ENCODE assay signal across 8 cellular contexts in the genomic region with DNA sequence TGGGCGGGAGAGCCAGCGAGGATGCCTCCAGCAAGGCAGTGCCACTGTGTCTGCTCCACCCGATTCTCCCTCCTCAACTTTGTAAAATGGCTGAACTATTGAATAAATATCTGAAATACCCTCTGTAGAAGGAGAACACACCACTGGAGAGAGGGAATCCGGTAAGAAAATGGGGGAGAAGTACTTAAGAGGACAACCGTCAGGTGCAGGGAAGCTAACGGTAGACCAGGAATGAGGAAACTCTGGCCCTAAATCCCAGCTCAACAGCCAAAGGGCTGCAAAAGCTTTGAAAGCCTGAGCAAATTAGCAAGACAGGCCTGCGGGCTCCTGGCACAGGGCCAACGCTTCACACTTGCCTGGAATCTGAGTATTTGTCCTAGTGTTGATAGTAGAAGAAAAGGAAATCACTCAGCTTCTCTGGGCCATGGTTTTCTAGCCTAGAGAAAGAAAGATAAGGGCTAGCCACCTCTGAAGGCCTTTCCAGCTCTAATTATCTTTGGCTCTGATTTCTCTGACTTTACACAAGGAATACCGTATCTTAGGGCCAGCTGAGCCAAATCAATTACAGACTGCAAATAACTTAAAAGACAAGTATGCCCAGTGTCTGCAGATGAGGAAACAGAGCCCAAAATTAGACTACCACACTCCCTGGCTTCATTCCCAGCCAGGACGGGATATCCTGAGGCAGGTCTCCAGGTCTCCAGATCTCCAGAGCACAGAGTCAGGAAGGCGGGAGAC.
DNase-seq lines count a peak whose midpoint lies in the region; ATAC-seq and TF ChIP-seq lines count a peak whose summit lies in the region.

No MANE protein-coding gene starts in this region.

- H3K9me3 ChIP-seq in thoracic aorta, result no peaks in the 10 kb centered on the region

- peaks cover 68 to 88% of the 10 kb centered on the region in 2 donors for H3K4me1 Mint-ChIP-seq in effector memory CD8-positive, alpha-beta T cell (ENCODE audit: low read depth in 2 of 2)

- DNase-seq in Ammon's horn (ENCODE audit: low spot score), result peak; percentile 52
- peak; percentile 81 to 93 (median 91) for DNase-seq in NCI-H1417 (lab: John Stamatoyannopoulos, UW)
- peak; percentile 38 for DNase-seq in amniotic epithelial cell (ENCODE audit: low read depth)
- DNase-seq in islet precursor cell, result peak; percentile 88
- DNase-seq in thoracic aorta (ENCODE audit: low spot score), result no peak
- no peak for DNase-seq in effector memory CD8-positive, alpha-beta T cell
- DNase-seq in RPMI8226, result no peak

- no peak overlapping the region for H3K4me3 Mint-ChIP-seq in effector memory CD8-positive, alpha-beta T cell

- ATAC-seq in thoracic aorta (ENCODE audit: insufficient number of reproducible peaks, low FRiP score, low read depth) (no peak), HG02623 (IDR thresholded peaks at IDR 0.05; ENCODE audit: unreplicated experiment) (no peak)
- no peak for ATAC-seq in effector memory CD8-positive, alpha-beta T cell (replicated peaks)

- no peak for TF ChIP-seq CTCF in thoracic aorta (IDR thresholded peaks at IDR 0.05)

- no peaks in the 10 kb centered on the region for H3K27me3 ChIP-seq in thoracic aorta (replicated peaks; ENCODE audit: insufficient read depth)

- H3K27me3 Mint-ChIP-seq in effector memory CD8-positive, alpha-beta T cell, result no peaks in the 10 kb centered on the region

- H3K9me3 Mint-ChIP-seq in effector memory CD8-positive, alpha-beta T cell, result no peaks in the 10 kb centered on the region

- peak overlapping the region; percentile 20 to 57 for H3K27ac ChIP-seq in thoracic aorta

- H3K27ac Mint-ChIP-seq in effector memory CD8-positive, alpha-beta T cell, result peak overlapping the region in 1 of 2 donors; percentile 73

- H3K4me3 ChIP-seq in thoracic aorta, result no peak overlapping the region

- H3K36me3 Mint-ChIP-seq in effector memory CD8-positive, alpha-beta T cell (ENCODE audit: insufficient read depth), result peaks cover 32% of the 10 kb centered on the region

- peaks cover 43 to 67% of the 10 kb centered on the region in 2 donors for H3K4me1 ChIP-seq in thoracic aorta (ENCODE audit: control insufficient read depth in 1 of 2, low read depth in 2 of 2)

- no peaks in the 10 kb centered on the region for H3K36me3 ChIP-seq in thoracic aorta

Comparison
In these comparisons a context has a peak if more than half of its experiments do, and no peak if none do; other contexts are left out.
1. DNase-seq: peak in Ammon's horn (single experiment), NCI-H1417 (3 of 3), amniotic epithelial cell (single experiment) and islet precursor cell (single experiment); none in thoracic aorta (single experiment), effector memory CD8-positive, alpha-beta T cell (0 of 3) and RPMI8226 (single experiment).